ENCODE assay signal across 21 cellular contexts in genomic region chr16:2779978-2780898, GRCh38. TPM values are rescaled to one million over a fixed set of nuclear protein-coding genes. Genes with fewer than 3 reads are reported as not detected.
DNase-seq lines count a peak whose midpoint lies in the region; ATAC-seq and TF ChIP-seq lines count a peak whose summit lies in the region.
"Had no signal": no experiment of that assay in that cellular context is flagged by ENCODE, and none has a peak within 500 bp of the region (broad histone marks: within the 10 kb centered on the region; RNA-seq: fewer than 3 reads in every experiment).

No MANE protein-coding gene starts in this region.

- no peaks in the 10 kb centered on the region for H3K9me3 ChIP-seq in uterus
- no peaks in the 10 kb centered on the region for H3K9me3 ChIP-seq in stomach
- H3K9me3 ChIP-seq: colonic mucosa, HAP-1, heart left ventricle, pancreas had no signal

- no peaks in the 10 kb centered on the region for H3K36me3 ChIP-seq in uterus
- peaks cover 0 to 3% (median 2%) of the 10 kb centered on the region in 4 donors for H3K36me3 ChIP-seq in stomach
- H3K36me3 ChIP-seq: colonic mucosa, pancreas had no signal

- H3K27me3 Mint-ChIP-seq in stimulated activated naive CD8-positive, alpha-beta T cell treated with anti-CD3 and anti-CD28 coated beads, Interleukin-15, Interleukin-2, amounts not matched to agents 100 ng/mL and 50 ng/mL, for 24 hours = no peaks in the 10 kb centered on the region
- no peaks in the 10 kb centered on the region for H3K27me3 Mint-ChIP-seq in stimulated activated naive CD8-positive, alpha-beta T cell treated with anti-CD3 and anti-CD28 coated beads, Interleukin-15, amount 100 ng/mL, for 72 hours
- H3K27me3 Mint-ChIP-seq in activated CD8-positive, alpha-beta T cell treated with anti-CD3 and anti-CD28 coated beads for 36 hours = no peaks in the 10 kb centered on the region
- peaks cover 0 to 7% (median 7%) of the 10 kb centered on the region in 3 donors for H3K27me3 Mint-ChIP-seq in naive B cell

- POLR2A ChIA-PET in activated CD8-positive, alpha-beta T cell treated with anti-CD3 and anti-CD28 coated beads for 36 hours (lab: Charles Lee) = interaction anchor here (1.0 to 2.7 kb wide), 2 partner anchors 15 to 16 kb away, joined by 4 to 17 read pairs; no protein-coding TSS in a partner anchor

- TF ChIP-seq EP300 in stomach (IDR thresholded peaks at IDR 0.05) = no peak

- no peaks in the 10 kb centered on the region for H3K27me3 ChIP-seq in uterus
- peaks cover under 1 to 16% (median 10%) of the 10 kb centered on the region in 3 donors for H3K27me3 ChIP-seq in stomach
- H3K27me3 ChIP-seq: pancreas had no signal

- no peak overlapping the region for H3K4me3 Mint-ChIP-seq in stimulated activated naive CD8-positive, alpha-beta T cell treated with anti-CD3 and anti-CD28 coated beads, Interleukin-15, Interleukin-2, amounts not matched to agents 100 ng/mL and 50 ng/mL, for 24 hours
- H3K4me3 Mint-ChIP-seq in stimulated activated naive CD8-positive, alpha-beta T cell treated with anti-CD3 and anti-CD28 coated beads, Interleukin-15, amount 100 ng/mL, for 72 hours = peak overlapping the region in 1 of 2 donors; percentile 29
- H3K4me3 Mint-ChIP-seq in activated CD8-positive, alpha-beta T cell treated with anti-CD3 and anti-CD28 coated beads for 36 hours = peak overlapping the region; percentile 31
- H3K4me3 Mint-ChIP-seq in naive B cell = peak overlapping the region in 5 of 8 donors; percentile 0 to 83 (median 51)

- H3K4me1 ChIP-seq in uterus = no peaks in the 10 kb centered on the region
- H3K4me1 ChIP-seq in stomach = peaks cover 27 to 38% (median 37%) of the 10 kb centered on the region in 4 donors

- no peak overlapping the region for H3K4me3 ChIP-seq in uterus
- no peak overlapping the region for H3K4me3 ChIP-seq in stomach
- H3K4me3 ChIP-seq: colonic mucosa, HAP-1, heart left ventricle, pancreas had no signal

- TF ChIP-seq POLR2A in uterus (IDR thresholded peaks at IDR 0.05) (no peak), stomach (IDR thresholded peaks at IDR 0.05) (no peak)

- intact Hi-C loops in activated CD8-positive, alpha-beta T cell treated with anti-CD3 and anti-CD28 coated beads for 36 hours (cut with micrococcal nuclease) = no loop called here
- intact Hi-C loops in uterus (cut with DNase I; ENCODE audit: low total_unique reads) (no loop called here), stomach (cut with DNase I; ENCODE audit: low total_unique reads) (loop anchor here (10.0 kb wide), 1 partner anchor 85 kb away; no protein-coding TSS in a partner anchor)

- CTCF ChIA-PET in activated CD8-positive, alpha-beta T cell treated with anti-CD3 and anti-CD28 coated beads for 36 hours (lab: Charles Lee) = interaction anchor here (1.0 kb wide), 1 partner anchor 59 kb away, joined by 3 read pairs; no protein-coding TSS in a partner anchor

- H3K9me3 Mint-ChIP-seq in stimulated activated naive CD8-positive, alpha-beta T cell treated with anti-CD3 and anti-CD28 coated beads, Interleukin-15, Interleukin-2, amounts not matched to agents 100 ng/mL and 50 ng/mL, for 24 hours = no peaks in the 10 kb centered on the region
- H3K9me3 Mint-ChIP-seq in stimulated activated naive CD8-positive, alpha-beta T cell treated with anti-CD3 and anti-CD28 coated beads, Interleukin-15, amount 100 ng/mL, for 72 hours = no peaks in the 10 kb centered on the region
- no peaks in the 10 kb centered on the region for H3K9me3 Mint-ChIP-seq in activated CD8-positive, alpha-beta T cell treated with anti-CD3 and anti-CD28 coated beads for 36 hours
- H3K9me3 Mint-ChIP-seq in naive B cell = no peaks in the 10 kb centered on the region

- peak overlapping the region; percentile 52 for H3K27ac Mint-ChIP-seq in stimulated activated naive CD8-positive, alpha-beta T cell treated with anti-CD3 and anti-CD28 coated beads, Interleukin-15, Interleukin-2, amounts not matched to agents 100 ng/mL and 50 ng/mL, for 24 hours
- peak overlapping the region in 1 of 2 donors; percentile 19 for H3K27ac Mint-ChIP-seq in stimulated activated naive CD8-positive, alpha-beta T cell treated with anti-CD3 and anti-CD28 coated beads, Interleukin-15, amount 100 ng/mL, for 72 hours
- H3K27ac Mint-ChIP-seq in activated CD8-positive, alpha-beta T cell treated with anti-CD3 and anti-CD28 coated beads for 36 hours = peak overlapping the region; percentile 16
- H3K27ac Mint-ChIP-seq in naive B cell = no peak overlapping the region

- H3K27ac ChIP-seq in uterus = no peak overlapping the region
- H3K27ac ChIP-seq in stomach = no peak overlapping the region
- H3K27ac ChIP-seq: C4-2B, colonic mucosa, pancreas had no signal

- ATAC-seq in stimulated activated naive CD8-positive, alpha-beta T cell treated with anti-CD3 and anti-CD28 coated beads, Interleukin-15, amount 100 ng/mL, for 72 hours = no peak
- ATAC-seq in activated CD8-positive, alpha-beta T cell treated with anti-CD3 and anti-CD28 coated beads for 36 hours = no peak
- no peak for ATAC-seq in naive B cell (ENCODE audit: low read depth in 2 of 2)
- no peak for ATAC-seq in GM19324 (IDR thresholded peaks at IDR 0.05; ENCODE audit: low FRiP score, unreplicated experiment)
- ATAC-seq: esophagus mucosa, heart left ventricle, pancreas had no signal

- H3K4me1 Mint-ChIP-seq in stimulated activated naive CD8-positive, alpha-beta T cell treated with anti-CD3 and anti-CD28 coated beads, Interleukin-15, Interleukin-2, amounts not matched to agents 100 ng/mL and 50 ng/mL, for 24 hours (ENCODE audit: low read depth) = peaks cover 27% of the 10 kb centered on the region
- H3K4me1 Mint-ChIP-seq in stimulated activated naive CD8-positive, alpha-beta T cell treated with anti-CD3 and anti-CD28 coated beads, Interleukin-15, amount 100 ng/mL, for 72 hours = peaks cover 49% of the 10 kb centered on the region
- peaks cover 25% of the 10 kb centered on the region for H3K4me1 Mint-ChIP-seq in activated CD8-positive, alpha-beta T cell treated with anti-CD3 and anti-CD28 coated beads for 36 hours (ENCODE audit: low read depth)
- peaks cover 18 to 40% (median 21%) of the 10 kb centered on the region in 3 donors for H3K4me1 Mint-ChIP-seq in naive B cell

- H3K36me3 Mint-ChIP-seq in stimulated activated naive CD8-positive, alpha-beta T cell treated with anti-CD3 and anti-CD28 coated beads, Interleukin-15, Interleukin-2, amounts not matched to agents 100 ng/mL and 50 ng/mL, for 24 hours (ENCODE audit: low read depth) = peaks cover 12% of the 10 kb centered on the region
- peaks cover 20% of the 10 kb centered on the region for H3K36me3 Mint-ChIP-seq in activated CD8-positive, alpha-beta T cell treated with anti-CD3 and anti-CD28 coated beads for 36 hours (ENCODE audit: low read depth)
- H3K36me3 Mint-ChIP-seq in naive B cell = no peaks in the 10 kb centered on the region

- no peak for DNase-seq in stimulated activated naive CD8-positive, alpha-beta T cell treated with anti-CD3 and anti-CD28 coated beads, Interleukin-15, amount 100 ng/mL, for 72 hours
- peak; percentile 1 for DNase-seq in activated CD8-positive, alpha-beta T cell treated with anti-CD3 and anti-CD28 coated beads for 36 hours
- DNase-seq in naive B cell (no peak), uterus (peak; percentile 7 to 9), stomach (no peak), NOMO-1 (lab: John Stamatoyannopoulos, UW; ENCODE audit: unreplicated experiment in 2 of 2) (no peak)
- DNase-seq: colonic mucosa, midbrain, NCI-H748 treated with DMSO at 0.1 percent for 48 hours, SHP77 had no signal

- WGBS in stomach, 5 donors = 61 to 68% (median 65%) methylated on average over 15 to 17 of the region's 17 CpGs

- TF ChIP-seq CTCF in activated CD8-positive, alpha-beta T cell treated with anti-CD3 and anti-CD28 coated beads for 36 hours (IDR thresholded peaks at IDR 0.05) = no peak
- TF ChIP-seq CTCF in uterus (IDR thresholded peaks at IDR 0.05) (no peak), stomach (IDR thresholded peaks at IDR 0.05) (no peak)

RNA-seq across cellular contexts. Expression of gene ELOB, which starts 3.2 kb away (rescaled TPM):
- 100 to 1,000 TPM; 174 to 178 TPM for total RNA-seq in activated CD8-positive, alpha-beta T cell treated with anti-CD3 and anti-CD28 coated beads for 36 hours
- 100 to 1,000 TPM; 159 to 241 (median 203) TPM for polyA plus RNA-seq in naive B cell (ENCODE audit: low read depth in 6 of 6)
- 100 to 1,000 TPM in 3 of 4 donors, 10 to 100 TPM in 1; 88.4 to 524 (median 219) TPM for total RNA-seq in uterus
- total RNA-seq in stomach = 100 to 1,000 TPM in 4 of 5 donors, 10 to 100 TPM in 1; 68.1 to 279 (median 174) TPM
- polyA plus RNA-seq in stomach = 100 to 1,000 TPM; 386 to 713 (median 456) TPM

RNA-seq across cellular contexts. Expression of gene PRSS33, which starts 7.1 kb away (rescaled TPM):
- total RNA-seq in activated CD8-positive, alpha-beta T cell treated with anti-CD3 and anti-CD28 coated beads for 36 hours = under 1 TPM in 1 of 2 experiments, not detected in 1; 0.29 TPM
- polyA plus RNA-seq in naive B cell (ENCODE audit: low read depth in 6 of 6) (not detected), stomach (not detected)
- total RNA-seq in uterus (under 1 TPM in 1 of 4 donors, not detected in 3; 0.21 TPM), stomach (not detected)
- total RNA-seq: colonic mucosa, Daoy, esophagus mucosa, heart left ventricle, pancreas, subcutaneous adipose tissue had no signal
- polyA plus RNA-seq: heart left ventricle, keratinocyte had no signal

RNA-seq across cellular contexts. Expression of gene PRSS41, which starts 18.0 kb away (rescaled TPM):
- total RNA-seq in activated CD8-positive, alpha-beta T cell treated with anti-CD3 and anti-CD28 coated beads for 36 hours = not detected
- polyA plus RNA-seq in naive B cell (ENCODE audit: low read depth in 6 of 6) (not detected), stomach (not detected)
- total RNA-seq in uterus (not detected), stomach (not detected)
- total RNA-seq: activated CD8-positive, alpha-beta memory T cell treated with anti-CD3 and anti-CD28 coated beads for 36 hours; colonic mucosa; Daoy; esophagus mucosa; heart left ventricle; pancreas; subcutaneous adipose tissue had no signal
- polyA plus RNA-seq: heart left ventricle, keratinocyte, pancreas had no signal

RNA-seq across cellular contexts. Expression of gene SRRM2, which starts 27.8 kb away (rescaled TPM):
- total RNA-seq in activated CD8-positive, alpha-beta T cell treated with anti-CD3 and anti-CD28 coated beads for 36 hours = 100 to 1,000 TPM; 518 to 561 TPM
- polyA plus RNA-seq in naive B cell (ENCODE audit: low read depth in 6 of 6) = 100 to 1,000 TPM in 1 of 6 donors, 10 to 100 TPM in 5; 25.0 to 147 (median 45.1) TPM
- 100 to 1,000 TPM in 3 of 4 donors, 10 to 100 TPM in 1; 92.7 to 900 (median 121) TPM for total RNA-seq in uterus
- 1,000 to 10,000 TPM in 2 of 5 donors, 100 to 1,000 TPM in 3; 142 to 2,165 (median 929) TPM for total RNA-seq in stomach
- 100 to 1,000 TPM; 151 to 384 (median 321) TPM for polyA plus RNA-seq in stomach

RNA-seq across cellular contexts. Expression of gene PRSS21, which starts 36.8 kb away (rescaled TPM):
- 10 to 100 TPM; 11.3 to 12.5 TPM for total RNA-seq in activated CD8-positive, alpha-beta T cell treated with anti-CD3 and anti-CD28 coated beads for 36 hours
- polyA plus RNA-seq in naive B cell (ENCODE audit: low read depth in 6 of 6) = 1 to 10 TPM in 4 of 6 donors, under 1 TPM in 1, not detected in 1; 0.51 to 4.4 (median 1.9) TPM
- total RNA-seq in uterus = not detected
- 1 to 10 TPM in 1 of 5 donors, not detected in 4; 1.1 TPM for total RNA-seq in stomach
- 1 to 10 TPM in 1 of 3 donors, under 1 TPM in 2; 0.50 to 2.9 (median 0.65) TPM for polyA plus RNA-seq in stomach
- total RNA-seq: Daoy, heart left ventricle had no signal
- polyA plus RNA-seq: heart left ventricle had no signal

Comparison
In these comparisons a context has a peak if more than half of its experiments do, and no peak if none do; other contexts are left out.
1. H3K27ac Mint-ChIP-seq: peak in stimulated activated naive CD8-positive, alpha-beta T cell treated with anti-CD3 and anti-CD28 coated beads, Interleukin-15, Interleukin-2, amounts not matched to agents 100 ng/mL and 50 ng/mL, for 24 hours (single experiment) and activated CD8-positive, alpha-beta T cell treated with anti-CD3 and anti-CD28 coated beads for 36 hours (single experiment); none in naive B cell (0 of 6).
2. DNase-seq: peak in activated CD8-positive, alpha-beta T cell treated with anti-CD3 and anti-CD28 coated beads for 36 hours (single experiment) and uterus (2 of 2); none in stimulated activated naive CD8-positive, alpha-beta T cell treated with anti-CD3 and anti-CD28 coated beads, Interleukin-15, amount 100 ng/mL, for 72 hours (0 of 2), naive B cell (single experiment), stomach (single experiment) and NOMO-1 (0 of 2).